8 cellular contexts compared by ENCODE assay signal in the genomic region with DNA sequence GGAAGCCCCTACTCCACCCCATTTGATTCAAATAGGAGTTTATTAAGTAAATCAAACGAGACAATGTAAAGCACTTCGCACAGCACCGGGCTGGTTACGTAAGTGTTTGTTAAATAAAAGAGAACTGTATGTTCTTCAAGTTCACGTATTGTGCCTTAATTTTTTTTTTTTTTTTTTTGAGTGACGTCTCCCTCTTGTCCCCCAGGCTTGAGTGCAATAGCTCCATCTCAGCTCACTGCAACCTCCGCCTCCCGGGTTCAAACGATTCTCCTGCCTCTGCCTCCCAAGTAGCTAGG.
DNase-seq lines count a peak whose midpoint lies in the region; ATAC-seq and TF ChIP-seq lines count a peak whose summit lies in the region.

No MANE protein-coding gene starts in this region.

- H3K4me3 ChIP-seq in GM08714 (ENCODE audit: low read length), result peak overlapping the region; percentile 74; the same call in 1 of the 2 replicates
- peak overlapping the region; percentile 92 for H3K4me3 ChIP-seq in WI38 (ENCODE audit: low read depth, low read length)
- peak overlapping the region; percentile 87 to 94 for H3K4me3 ChIP-seq in foreskin fibroblast (ENCODE audit: low read depth in 1 of 2, low read length in 2 of 2)
- H3K4me3 ChIP-seq in retinal pigment epithelial cell (ENCODE audit: low read length), result peak overlapping the region; percentile 83

- ATAC-seq in GM19035 (IDR thresholded peaks at IDR 0.05; ENCODE audit: unreplicated experiment) (no peak), HG02840 (IDR thresholded peaks at IDR 0.05; ENCODE audit: low FRiP score, unreplicated experiment) (no peak)

- DNase-seq in foreskin fibroblast, result no peak
- DNase-seq in retinal pigment epithelial cell (ENCODE audit: low read depth), result no peak
- no peak for DNase-seq in NCI-H748 treated with DMSO at 0.1 percent for 48 hours (lab: John Stamatoyannopoulos, UW)
- DNase-seq in SIG-M5 (lab: John Stamatoyannopoulos, UW), result no peak

- TF ChIP-seq CTCF in WI38 (IDR thresholded peaks at IDR 0.05; ENCODE audit: low read depth, low read length) (no peak), foreskin fibroblast (IDR thresholded peaks at IDR 0.05; ENCODE audit: low read depth, low read length) (no peak), retinal pigment epithelial cell (conservative IDR thresholded peaks at IDR 0.05; ENCODE audit: low read depth, low read length) (no peak)
